10 cellular contexts compared by ENCODE assay signal in the genomic region with DNA sequence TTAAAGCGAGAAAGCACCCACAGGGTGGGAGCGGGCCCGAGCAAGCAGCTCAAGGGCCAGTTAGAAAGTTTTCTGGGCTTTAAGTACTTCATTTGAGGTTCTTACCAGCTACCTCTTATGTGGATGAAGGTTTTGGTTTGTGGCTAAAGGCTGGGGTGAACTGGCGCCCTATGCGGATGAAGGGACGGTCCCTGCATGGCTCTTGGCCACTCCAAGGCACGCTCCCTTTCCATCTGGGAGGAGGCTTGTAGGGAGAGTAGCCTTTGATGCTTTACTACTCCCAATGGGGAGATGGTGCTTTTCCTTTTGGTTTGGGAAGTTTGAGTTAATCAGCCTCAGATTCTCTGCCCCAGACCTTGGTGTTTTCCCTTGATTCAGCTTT. TPM values are rescaled to one million over a fixed set of nuclear protein-coding genes. Genes with fewer than 3 reads are reported as not detected.
DNase-seq lines count a peak whose midpoint lies in the region; ATAC-seq and TF ChIP-seq lines count a peak whose summit lies in the region.
"Had no signal": no experiment of that assay in that cellular context is flagged by ENCODE, and none has a peak within 500 bp of the region (broad histone marks: within the 10 kb centered on the region; RNA-seq: fewer than 3 reads in every experiment).

No MANE protein-coding gene starts in this region.

- H3K9me3 ChIP-seq in effector memory CD4-positive, alpha-beta T cell (ENCODE audit: control insufficient read depth, low read length): no peaks in the 10 kb centered on the region
- H3K9me3 ChIP-seq in uterus: no peaks in the 10 kb centered on the region

- H3K4me1 ChIP-seq in effector memory CD4-positive, alpha-beta T cell (ENCODE audit: control insufficient read depth, insufficient read depth, low read length, poor library complexity, severe bottlenecking): peaks cover 10% of the 10 kb centered on the region
- H3K4me1 ChIP-seq in uterus: peaks cover 0 to 6% of the 10 kb centered on the region in 2 donors

- no peak overlapping the region for H3K27ac Mint-ChIP-seq in activated naive CD4-positive, alpha-beta T cell treated with anti-CD3 and anti-CD28 coated beads for 36 hours
- H3K27ac Mint-ChIP-seq in natural killer cell: peak overlapping the region in 1 of 2 donors; percentile 64

- intact Hi-C loops in activated naive CD4-positive, alpha-beta T cell treated with anti-CD3 and anti-CD28 coated beads for 36 hours (cut with micrococcal nuclease): loop anchor here (2.0 kb wide), 1 partner anchor 17 kb away; a partner anchor contains a TSS
- intact Hi-C loops in natural killer cell (cut with micrococcal nuclease): loop anchor here (2.0 kb wide), 1 partner anchor 15 kb away; no protein-coding TSS in a partner anchor
- intact Hi-C loops in uterus (cut with DNase I; ENCODE audit: low total_unique reads): no loop called here

- H3K4me1 Mint-ChIP-seq in activated naive CD4-positive, alpha-beta T cell treated with anti-CD3 and anti-CD28 coated beads for 36 hours (ENCODE audit: low read depth): peaks cover 15% of the 10 kb centered on the region
- H3K4me1 Mint-ChIP-seq in natural killer cell: peaks cover 0 to 12% of the 10 kb centered on the region in 2 donors

- H3K27me3 ChIP-seq in effector memory CD4-positive, alpha-beta T cell (replicated peaks; ENCODE audit: control insufficient read depth, insufficient read depth, low read length, poor library complexity, severe bottlenecking): no peaks in the 10 kb centered on the region
- no peaks in the 10 kb centered on the region for H3K27me3 ChIP-seq in uterus

- peak overlapping the region; percentile 45 for H3K4me3 ChIP-seq in effector memory CD4-positive, alpha-beta T cell (ENCODE audit: insufficient read depth, low read depth, low read length, poor library complexity, severe bottlenecking)
- peak overlapping the region in 1 of 2 donors; percentile 29 for H3K4me3 ChIP-seq in uterus
- H3K4me3 ChIP-seq: cardiac muscle cell had no signal

- H3K27ac ChIP-seq in effector memory CD4-positive, alpha-beta T cell (ENCODE audit: insufficient read depth, low read length, poor library complexity, severe bottlenecking): peak overlapping the region; percentile 5
- H3K27ac ChIP-seq in uterus: peak overlapping the region; percentile 84
- H3K27ac ChIP-seq: cardiac muscle cell had no signal

- no peak for ATAC-seq in natural killer cell

- no peak for TF ChIP-seq POLR2A in uterus (IDR thresholded peaks at IDR 0.05)

- no peak for DNase-seq in activated naive CD4-positive, alpha-beta T cell treated with anti-CD3 and anti-CD28 coated beads for 36 hours
- DNase-seq in activated naive CD4-positive, alpha-beta T cell (lab: John Stamatoyannopoulos, UW): no peak
- no peak for DNase-seq in effector memory CD4-positive, alpha-beta T cell
- DNase-seq in natural killer cell (no peak), uterus (no peak), glomerular visceral epithelial cell (ENCODE audit: extremely low spot score) (no peak), NCI-H1930 (lab: John Stamatoyannopoulos, UW) (no peak)
- no peak for DNase-seq in stimulated activated CD4-positive, alpha-beta T cell treated with anti-CD3 and anti-CD28 coated beads, Interleukin-4, amount 100 ng/mL, for 4 hours
- DNase-seq: MV-4-11 had no signal

- no peaks in the 10 kb centered on the region for H3K36me3 ChIP-seq in effector memory CD4-positive, alpha-beta T cell (ENCODE audit: control insufficient read depth, insufficient read depth, low read length)
- no peaks in the 10 kb centered on the region for H3K36me3 ChIP-seq in uterus
- H3K36me3 ChIP-seq: cardiac muscle cell had no signal

- CTCF ChIA-PET in activated naive CD4-positive, alpha-beta T cell treated with anti-CD3 and anti-CD28 coated beads for 36 hours (lab: Charles Lee): interaction anchor here (0.7 to 2.6 kb wide), 3 partner anchors 12 to 215 kb away, joined by 3 to 11 read pairs (median 4); a partner anchor contains a TSS

- no peaks in the 10 kb centered on the region for H3K36me3 Mint-ChIP-seq in activated naive CD4-positive, alpha-beta T cell treated with anti-CD3 and anti-CD28 coated beads for 36 hours (ENCODE audit: low read depth)
- no peaks in the 10 kb centered on the region for H3K36me3 Mint-ChIP-seq in natural killer cell

- peak overlapping the region; percentile 67 for H3K4me3 Mint-ChIP-seq in activated naive CD4-positive, alpha-beta T cell treated with anti-CD3 and anti-CD28 coated beads for 36 hours
- peak overlapping the region; percentile 69 for H3K4me3 Mint-ChIP-seq in natural killer cell

- H3K9me3 Mint-ChIP-seq in activated naive CD4-positive, alpha-beta T cell treated with anti-CD3 and anti-CD28 coated beads for 36 hours: peaks cover 6% of the 10 kb centered on the region
- H3K9me3 Mint-ChIP-seq in natural killer cell: no peaks in the 10 kb centered on the region

- TF ChIP-seq CTCF in natural killer cell (IDR thresholded peaks at IDR 0.05): no peak
- no peak for TF ChIP-seq CTCF in uterus (IDR thresholded peaks at IDR 0.05)

- no peaks in the 10 kb centered on the region for H3K27me3 Mint-ChIP-seq in activated naive CD4-positive, alpha-beta T cell treated with anti-CD3 and anti-CD28 coated beads for 36 hours (ENCODE audit: low read depth)
- H3K27me3 Mint-ChIP-seq in natural killer cell (ENCODE audit: low read depth in 2 of 2): peaks cover 20% of the 10 kb centered on the region in 2 donors

RNA-seq across cellular contexts. Expression of a gene that starts 17.7 kb away (rescaled TPM):
- 100 to 1,000 TPM; 150 to 151 TPM for total RNA-seq in activated naive CD4-positive, alpha-beta T cell treated with anti-CD3 and anti-CD28 coated beads for 36 hours
- total RNA-seq in natural killer cell (100 to 1,000 TPM; 105 to 146 (median 146) TPM), uterus (100 to 1,000 TPM in 3 of 4 donors, 10 to 100 TPM in 1; 29.2 to 263 (median 174) TPM)

RNA-seq across cellular contexts. Expression of a gene that starts 35.5 kb away (rescaled TPM):
- 10 to 100 TPM in 1 of 2 experiments, 1 to 10 TPM in 1; 8.5 to 10.0 TPM for total RNA-seq in activated naive CD4-positive, alpha-beta T cell treated with anti-CD3 and anti-CD28 coated beads for 36 hours
- total RNA-seq in natural killer cell: 1 to 10 TPM; 2.4 to 4.3 (median 2.7) TPM
- total RNA-seq in uterus: 1 to 10 TPM in 1 of 4 donors, under 1 TPM in 1, not detected in 2; 0.26 to 1.3 TPM
- total RNA-seq: cardiac muscle cell had no signal

RNA-seq across cellular contexts. Expression of a gene that starts 51.5 kb away (rescaled TPM):
- total RNA-seq in activated naive CD4-positive, alpha-beta T cell treated with anti-CD3 and anti-CD28 coated beads for 36 hours: 10 to 100 TPM; 37.0 to 38.6 TPM
- total RNA-seq in natural killer cell: 10 to 100 TPM; 38.4 to 60.9 (median 40.8) TPM
- total RNA-seq in uterus: 10 to 100 TPM; 56.9 to 99.9 (median 71.7) TPM

RNA-seq across cellular contexts. Expression of a gene that starts 57.8 kb away (rescaled TPM):
- total RNA-seq in activated naive CD4-positive, alpha-beta T cell treated with anti-CD3 and anti-CD28 coated beads for 36 hours: 10 to 100 TPM; 11.0 to 11.8 TPM
- total RNA-seq in natural killer cell (10 to 100 TPM; 18.9 to 20.1 (median 20.0) TPM), uterus (10 to 100 TPM in 2 of 4 donors, 1 to 10 TPM in 2; 8.5 to 26.6 (median 11.7) TPM)
